Comparison of ENCODE assay signal across 1 cellular context in the genomic region with DNA sequence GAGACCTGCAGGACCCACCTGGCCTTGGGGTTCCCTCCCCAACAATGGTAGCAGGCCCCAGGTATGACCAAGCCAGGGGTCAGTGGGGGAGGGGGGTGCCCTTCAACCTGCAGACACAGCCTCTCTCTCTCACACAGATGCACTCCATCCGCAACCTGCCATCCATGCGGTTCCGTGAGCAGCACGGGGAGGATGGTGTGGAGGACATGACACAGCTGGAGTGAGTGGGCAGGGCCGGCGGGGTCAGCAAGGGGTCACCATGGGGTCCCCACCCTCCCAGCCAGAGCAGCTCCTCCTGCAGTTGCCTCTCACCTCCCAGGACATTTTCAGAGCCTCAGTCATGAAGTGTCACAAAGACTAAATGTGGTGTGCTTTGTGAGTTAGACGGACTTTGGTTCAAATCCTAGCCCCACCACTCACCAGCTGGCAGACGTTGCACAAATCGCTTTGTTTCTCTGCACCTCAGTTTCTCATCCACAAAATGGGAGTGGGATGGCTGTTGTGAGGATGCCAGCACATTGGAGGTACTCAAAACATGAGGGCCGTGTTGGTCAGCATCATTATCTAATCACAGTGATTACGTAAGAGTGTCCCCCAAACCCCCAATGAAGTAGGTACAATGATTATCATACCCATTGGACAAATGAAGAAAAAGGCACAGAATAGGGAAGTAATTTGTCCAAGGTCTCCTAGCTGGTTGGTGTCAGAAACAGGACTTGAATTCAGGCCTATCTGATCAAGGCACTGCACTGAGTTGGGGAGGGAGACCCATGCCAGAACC.
TF ChIP-seq lines count a peak whose summit lies in the region.

No MANE protein-coding gene starts in this region.

TF ChIP-seq in K562, 482 proteins besides CTCF, POLR2A, EP300 and RAD21:
- TF ChIP-seq CEBPB (tag; IDR thresholded peaks at IDR 0.05) = peak; percentile 68; the same call in 1 of the 2 replicates
- TF ChIP-seq POU5F1 (IDR thresholded peaks at IDR 0.05; ENCODE audit: borderline replicate concordance, low read depth, low read length, partially characterized antibody) = no peak
- peak; percentile 41; the same call in 1 of the 2 replicates for TF ChIP-seq ZBTB7A (IDR thresholded peaks at IDR 0.05; ENCODE audit: borderline replicate concordance, control insufficient read depth, low read depth, low read length)
- no peak for TF ChIP-seq COPS2 (conservative IDR thresholded peaks at IDR 0.05)
